ENCODE assay signal across 9 cellular contexts in genomic region chrX:100409316-100410082, GRCh38. TPM values are rescaled to one million over a fixed set of nuclear protein-coding genes. Genes with fewer than 3 reads are reported as not detected.
DNase-seq lines count a peak whose midpoint lies in the region; ATAC-seq, FAIRE-seq and TF ChIP-seq lines count a peak whose summit lies in the region.
"Had no signal": no experiment of that assay in that cellular context is flagged by ENCODE, and none has a peak within 500 bp of the region (broad histone marks: within the 10 kb centered on the region; RNA-seq: fewer than 3 reads in every experiment).

No MANE protein-coding gene starts in this region.

- H3K27me3 ChIP-seq in liver (ENCODE audit: control insufficient read depth in 4 of 4, insufficient read depth in 4 of 4, low read length in 3 of 4) (peaks cover 0 to 11% (median 7%) of the 10 kb centered on the region in 4 donors), upper lobe of right lung (peaks cover 16% of the 10 kb centered on the region)

- 3% methylated on average over 60 of the region's 61 CpGs for WGBS in liver

- H3K4me3 ChIP-seq in astrocyte of the spinal cord (ENCODE audit: low read depth, low read length) = peak overlapping the region; percentile 28
- H3K4me3 ChIP-seq in liver (ENCODE audit: low read depth in 1 of 3, low read length in 3 of 3) = peak overlapping the region; percentile 30 to 56 (median 45)
- peak overlapping the region; percentile 35 for H3K4me3 ChIP-seq in upper lobe of right lung

- peaks cover 2% of the 10 kb centered on the region for H3K4me1 Mint-ChIP-seq in activated naive CD4-positive, alpha-beta T cell treated with anti-CD3 and anti-CD28 coated beads, Interleukin-2, amount 10 ng/mL, durations not matched to agents 7 days and 5 days

- H3K27ac Mint-ChIP-seq in activated naive CD4-positive, alpha-beta T cell treated with anti-CD3 and anti-CD28 coated beads, Interleukin-2, amount 10 ng/mL, durations not matched to agents 7 days and 5 days = peak overlapping the region; percentile 87

- H3K36me3 Mint-ChIP-seq in activated naive CD4-positive, alpha-beta T cell treated with anti-CD3 and anti-CD28 coated beads, Interleukin-2, amount 10 ng/mL, durations not matched to agents 7 days and 5 days = peaks cover 2% of the 10 kb centered on the region

- DNase-seq in activated naive CD4-positive, alpha-beta T cell treated with anti-CD3 and anti-CD28 coated beads, Interleukin-2, amount 10 ng/mL, durations not matched to agents 7 days and 5 days = no peak
- no peak for DNase-seq in activated naive CD4-positive, alpha-beta T cell treated with anti-CD3 and anti-CD28 coated beads, Interleukin-2, amount 50 U/mL, for 16 hours
- DNase-seq in astrocyte of the spinal cord (ENCODE audit: low read depth, low spot score) = no peak
- DNase-seq in upper lobe of right lung = no peak
- no peak for DNase-seq in GM19239 (ENCODE audit: insufficient read length, low spot score)

- no peak for TF ChIP-seq RAD21 in liver (IDR thresholded peaks at IDR 0.05)

- in situ Hi-C loops in astrocyte of the spinal cord (cut with HindIII; ENCODE audit: low sequenced_read_pairs) = no loop called here

- H3K27ac ChIP-seq in liver (ENCODE audit: low read depth in 1 of 2, low read length in 2 of 2) (no peak overlapping the region), upper lobe of right lung (no peak overlapping the region)

- peak overlapping the region; percentile 49 for H3K4me3 Mint-ChIP-seq in activated naive CD4-positive, alpha-beta T cell treated with anti-CD3 and anti-CD28 coated beads, Interleukin-2, amount 10 ng/mL, durations not matched to agents 7 days and 5 days

- no peaks in the 10 kb centered on the region for H3K9me3 Mint-ChIP-seq in activated naive CD4-positive, alpha-beta T cell treated with anti-CD3 and anti-CD28 coated beads, Interleukin-2, amount 10 ng/mL, durations not matched to agents 7 days and 5 days

- peaks cover 0 to 5% (median 2%) of the 10 kb centered on the region in 4 donors for H3K9me3 ChIP-seq in liver (ENCODE audit: control insufficient read depth in 4 of 4, low read length in 3 of 4)
- no peaks in the 10 kb centered on the region for H3K9me3 ChIP-seq in upper lobe of right lung

- H3K36me3 ChIP-seq in liver (ENCODE audit: control insufficient read depth in 4 of 4, insufficient read depth in 3 of 4, low read depth in 1 of 4, low read length in 3 of 4) (no peaks in the 10 kb centered on the region), upper lobe of right lung (no peaks in the 10 kb centered on the region)

- no peak for ATAC-seq in upper lobe of right lung
- no peak for ATAC-seq in GM19035 (IDR thresholded peaks at IDR 0.05; ENCODE audit: unreplicated experiment)
- ATAC-seq in GM19328 (IDR thresholded peaks at IDR 0.05; ENCODE audit: unreplicated experiment) = no peak

- H3K4me1 ChIP-seq in liver (ENCODE audit: control insufficient read depth in 4 of 4, insufficient read depth in 4 of 4, low read length in 3 of 4) (peaks cover 7 to 34% (median 11%) of the 10 kb centered on the region in 4 donors), upper lobe of right lung (no peaks in the 10 kb centered on the region)

- peaks cover 90% of the 10 kb centered on the region for H3K27me3 Mint-ChIP-seq in activated naive CD4-positive, alpha-beta T cell treated with anti-CD3 and anti-CD28 coated beads, Interleukin-2, amount 10 ng/mL, durations not matched to agents 7 days and 5 days

- intact Hi-C loops in upper lobe of right lung (cut with DNase I) = no loop called here

- CTCF ChIA-PET in activated naive CD4-positive, alpha-beta T cell treated with anti-CD3 and anti-CD28 coated beads, Interleukin-2, amount 10 ng/mL, durations not matched to agents 7 days and 5 days (lab: Charles Lee) = no interaction called here

- TF ChIP-seq CTCF in astrocyte of the spinal cord (IDR thresholded peaks at IDR 0.05; ENCODE audit: low read depth, low read length) (no peak), liver (IDR thresholded peaks at IDR 0.05; ENCODE audit: low read depth, low read length, missing input control) (no peak), upper lobe of right lung (IDR thresholded peaks at IDR 0.05) (no peak)

- no peak overlapping the region for H3K9ac ChIP-seq in liver (ENCODE audit: low read depth in 1 of 2, low read length in 2 of 2)

- no peak for FAIRE-seq in GM19239 (lab: Jason Lieb, UNC)

TF ChIP-seq in liver, 16 proteins besides CTCF, POLR2A, EP300 and RAD21:
- TF ChIP-seq JUND (IDR thresholded peaks at IDR 0.05) = no peak
- TF ChIP-seq HNF4A (conservative IDR thresholded peaks at IDR 0.05) = no peak
- TF ChIP-seq SP1 (IDR thresholded peaks at IDR 0.05) = no peak
- no peak for TF ChIP-seq GABPA (IDR thresholded peaks at IDR 0.05 in 1 of 2, conservative IDR thresholded peaks at IDR 0.05 in 1 of 2)
- no peak for TF ChIP-seq EGR1 (IDR thresholded peaks at IDR 0.05; ENCODE audit: low read depth in 2 of 2)
- no peak for TF ChIP-seq FOXA2 (IDR thresholded peaks at IDR 0.05)
- no peak for TF ChIP-seq ZBTB33 (IDR thresholded peaks at IDR 0.05)

RNA-seq across cellular contexts. Expression of gene PCDH19, which starts 0.6 kb away (rescaled TPM):
- total RNA-seq in liver (under 1 TPM in 1 of 2 donors, not detected in 1; 0.17 TPM), upper lobe of right lung (0.17 TPM)
- polyA plus RNA-seq in liver = under 1 TPM; 0.03 to 0.44 TPM
- total RNA-seq: activated CD8-positive, alpha-beta memory T cell treated with anti-CD3 and anti-CD28 coated beads for 36 hours had no signal
